In the genomic region with DNA sequence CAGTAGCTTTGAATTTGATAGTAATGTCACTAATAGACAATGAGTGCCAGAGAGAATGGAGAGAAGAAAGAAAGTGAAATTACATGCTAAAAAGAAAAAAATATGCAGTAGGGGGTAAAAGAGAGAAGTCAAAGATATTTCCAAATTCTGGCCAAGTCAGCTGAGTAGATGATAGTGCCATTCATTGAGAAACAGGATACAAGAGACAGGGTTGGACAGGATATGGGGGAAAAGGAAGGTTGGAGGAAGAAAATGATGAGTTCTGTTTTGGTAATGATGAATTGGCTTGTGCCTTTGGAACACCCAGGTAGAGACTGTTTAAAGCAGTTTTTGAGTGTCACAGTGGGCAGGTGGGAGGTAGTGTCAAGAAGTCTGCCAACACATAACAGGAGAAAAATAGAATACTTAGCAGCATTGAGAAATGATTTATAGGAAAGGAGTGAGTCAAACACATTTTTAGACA, we compare ENCODE assay signal across 13 cellular contexts.
A peak's percentile ranks its signal among the peaks of the same experiment; 100 is the strongest.
DNase-seq lines count a peak whose midpoint lies in the region; ATAC-seq and TF ChIP-seq lines count a peak whose summit lies in the region.
"Had no signal": no experiment of that assay in that cellular context is flagged by ENCODE, and none has a peak within 500 bp of the region (broad histone marks: within the 10 kb centered on the region; RNA-seq: fewer than 3 reads in every experiment).

No MANE protein-coding gene starts in this region.

- H3K36me3 ChIP-seq in BLaER1 treated with 17β-estradiol and CSF1 and Interleukin-3, amounts not matched to agents 10 nM and 100 nM, result no peaks in the 10 kb centered on the region
- no peaks in the 10 kb centered on the region for H3K36me3 ChIP-seq in body of pancreas (replicated peaks in 1 of 2; ENCODE audit: insufficient read depth in 1 of 2, low read depth in 2 of 2)
- H3K36me3 ChIP-seq in osteoblast (ENCODE audit: insufficient read depth, low read length), result no peaks in the 10 kb centered on the region

- DNase-seq in NOMO-1 treated with DMSO at 0.1 percent for 48 hours (lab: John Stamatoyannopoulos, UW; ENCODE audit: unreplicated experiment), result peak; percentile 38
- DNase-seq in body of pancreas, result no peak
- no peak for DNase-seq in osteoblast (ENCODE audit: insufficient read length, low spot score, missing footprints)
- no peak for DNase-seq in NCI-H510A treated with DMSO at 0.1 percent for 48 hours (lab: John Stamatoyannopoulos, UW)
- no peak for DNase-seq in NCI-H1436 treated with DMSO at 0.1 percent for 48 hours (lab: John Stamatoyannopoulos, UW)
- DNase-seq in activated naive CD8-positive, alpha-beta T cell treated with anti-CD3 and anti-CD28 coated beads, Interleukin-2, amount 50 U/mL, for 24 hours, result no peak
- DNase-seq in retina, result no peak
- DNase-seq: activated T-cell treated with anti-CD3 and anti-CD28 coated beads, Interleukin-2, amount 50 U/mL, for 24 hours; H7 had no signal

- H3K4me1 ChIP-seq in BLaER1 treated with 17β-estradiol and CSF1 and Interleukin-3, amounts not matched to agents 10 nM and 100 nM, result peaks cover 0 to 48% (median 19%) of the 10 kb centered on the region in 10 experiments; a peak in 13 of 20 replicates
- H3K4me1 ChIP-seq in body of pancreas (peaks cover 54% of the 10 kb centered on the region), osteoblast (ENCODE audit: insufficient read depth, low read length) (peaks cover 41% of the 10 kb centered on the region)

- H4K20me1 ChIP-seq in BLaER1 treated with 17β-estradiol and CSF1 and Interleukin-3, amounts not matched to agents 10 nM and 100 nM, result no peaks in the 10 kb centered on the region
- H4K20me1 ChIP-seq in osteoblast (ENCODE audit: insufficient read depth, low read length), result no peaks in the 10 kb centered on the region

- TF ChIP-seq POLR2A in body of pancreas (IDR thresholded peaks at IDR 0.05), result no peak

- H3K27ac ChIP-seq in BLaER1 treated with 17β-estradiol and CSF1 and Interleukin-3, amounts not matched to agents 10 nM and 100 nM, result no peak overlapping the region
- H3K27ac ChIP-seq in body of pancreas (peak overlapping the region; percentile 35 to 79 (median 67)), osteoblast (ENCODE audit: low read depth, low read length) (peak overlapping the region; percentile 75)

- peak overlapping the region in 6 of 11 experiments; percentile 13 to 77 (median 42); a peak in 10 of 22 replicates for H3K4me2 ChIP-seq in BLaER1 treated with 17β-estradiol and CSF1 and Interleukin-3, amounts not matched to agents 10 nM and 100 nM
- peak overlapping the region; percentile 14 for H3K4me2 ChIP-seq in osteoblast (ENCODE audit: insufficient read depth, low read length)

- intact Hi-C loops in body of pancreas (cut with DNase I), result no loop called here

- H3K9ac ChIP-seq in BLaER1 treated with 17β-estradiol and CSF1 and Interleukin-3, amounts not matched to agents 10 nM and 100 nM, result no peak overlapping the region

- peaks cover 7 to 12% (median 8%) of the 10 kb centered on the region in 11 experiments; a peak in 20 of 22 replicates for H3K9me3 ChIP-seq in BLaER1 treated with 17β-estradiol and CSF1 and Interleukin-3, amounts not matched to agents 10 nM and 100 nM (replicated peaks in 1 of 11)
- H3K9me3 ChIP-seq in body of pancreas (no peaks in the 10 kb centered on the region), osteoblast (ENCODE audit: low read depth, low read length) (no peaks in the 10 kb centered on the region)

- no peak overlapping the region for H3K4me3 Mint-ChIP-seq in activated naive CD8-positive, alpha-beta T cell treated with anti-CD3 and anti-CD28 coated beads, Interleukin-2, amount 50 U/mL, for 24 hours
- H3K4me3 Mint-ChIP-seq: activated CD4-positive, alpha-beta T cell treated with anti-CD3 and anti-CD28 coated beads for 36 hours; activated T-cell treated with anti-CD3 and anti-CD28 coated beads, Interleukin-2, amount 50 U/mL, for 24 hours; dendritic cell treated with granulocyte-macrophage colony-stimulating factor and Interleukin-4, amounts not matched to agents 40 ng/mL and 50 ng/mL, for 4 days; T-helper 1 cell treated with Interleukin-12 subunit alpha and Interleukin-12 subunit beta and Interleukin-4 antibody, amounts not matched to agents 30 μg/mL and 1 μg/mL, for 36 hours had no signal

- H3K27me3 Mint-ChIP-seq in activated naive CD8-positive, alpha-beta T cell treated with anti-CD3 and anti-CD28 coated beads, Interleukin-2, amount 50 U/mL, for 24 hours, result no peaks in the 10 kb centered on the region
- H3K27me3 Mint-ChIP-seq: activated CD4-positive, alpha-beta T cell treated with anti-CD3 and anti-CD28 coated beads for 36 hours; activated T-cell treated with anti-CD3 and anti-CD28 coated beads, Interleukin-2, amount 50 U/mL, for 24 hours; dendritic cell treated with granulocyte-macrophage colony-stimulating factor and Interleukin-4, amounts not matched to agents 40 ng/mL and 50 ng/mL, for 4 days had no signal

- H3K36me3 Mint-ChIP-seq in activated naive CD8-positive, alpha-beta T cell treated with anti-CD3 and anti-CD28 coated beads, Interleukin-2, amount 50 U/mL, for 24 hours (ENCODE audit: low read depth), result no peaks in the 10 kb centered on the region

- no peak for ATAC-seq in body of pancreas
- no peak for ATAC-seq in activated naive CD8-positive, alpha-beta T cell treated with anti-CD3 and anti-CD28 coated beads, Interleukin-2, amount 50 U/mL, for 24 hours

- no peak overlapping the region for H2AFZ ChIP-seq in osteoblast (ENCODE audit: low read length)

- no peaks in the 10 kb centered on the region for H3K9me3 Mint-ChIP-seq in activated naive CD8-positive, alpha-beta T cell treated with anti-CD3 and anti-CD28 coated beads, Interleukin-2, amount 50 U/mL, for 24 hours
- H3K9me3 Mint-ChIP-seq: activated T-cell treated with anti-CD3 and anti-CD28 coated beads, Interleukin-2, amount 50 U/mL, for 24 hours; dendritic cell treated with granulocyte-macrophage colony-stimulating factor and Interleukin-4, amounts not matched to agents 40 ng/mL and 50 ng/mL, for 4 days; T-helper 1 cell treated with Interleukin-12 subunit alpha and Interleukin-12 subunit beta and Interleukin-4 antibody, amounts not matched to agents 30 μg/mL and 1 μg/mL, for 36 hours had no signal

- no peak overlapping the region for H3K4me3 ChIP-seq in BLaER1 treated with 17β-estradiol and CSF1 and Interleukin-3, amounts not matched to agents 10 nM and 100 nM
- H3K4me3 ChIP-seq in body of pancreas, result no peak overlapping the region
- H3K4me3 ChIP-seq in osteoblast (ENCODE audit: insufficient read depth, low read length), result no peak overlapping the region

- no peaks in the 10 kb centered on the region for H3K27me3 ChIP-seq in BLaER1 treated with 17β-estradiol and CSF1 and Interleukin-3, amounts not matched to agents 10 nM and 100 nM
- no peaks in the 10 kb centered on the region for H3K27me3 ChIP-seq in body of pancreas
- H3K27me3 ChIP-seq in osteoblast (ENCODE audit: insufficient read depth, low read length), result no peaks in the 10 kb centered on the region

- H3K27ac Mint-ChIP-seq in activated naive CD8-positive, alpha-beta T cell treated with anti-CD3 and anti-CD28 coated beads, Interleukin-2, amount 50 U/mL, for 24 hours, result no peak overlapping the region
- H3K27ac Mint-ChIP-seq: activated CD4-positive, alpha-beta T cell treated with anti-CD3 and anti-CD28 coated beads for 36 hours; dendritic cell treated with granulocyte-macrophage colony-stimulating factor and Interleukin-4, amounts not matched to agents 40 ng/mL and 50 ng/mL, for 4 days; T-helper 1 cell treated with Interleukin-12 subunit alpha and Interleukin-12 subunit beta and Interleukin-4 antibody, amounts not matched to agents 30 μg/mL and 1 μg/mL, for 36 hours had no signal

- no peak for TF ChIP-seq CTCF in body of pancreas (IDR thresholded peaks at IDR 0.05)
- TF ChIP-seq CTCF in osteoblast (IDR thresholded peaks at IDR 0.05; ENCODE audit: extremely low read depth, low read depth, low read length), result no peak

- H3K79me2 ChIP-seq in osteoblast (ENCODE audit: insufficient read depth, low read length), result no peaks in the 10 kb centered on the region

- peaks cover 9% of the 10 kb centered on the region for H3K4me1 Mint-ChIP-seq in activated naive CD8-positive, alpha-beta T cell treated with anti-CD3 and anti-CD28 coated beads, Interleukin-2, amount 50 U/mL, for 24 hours
- H3K4me1 Mint-ChIP-seq: activated CD4-positive, alpha-beta T cell treated with anti-CD3 and anti-CD28 coated beads for 36 hours had no signal

Comparison
In these comparisons a context has a peak if more than half of its experiments do, and no peak if none do; other contexts are left out.
1. H3K27ac ChIP-seq: peak in body of pancreas (4 of 4) and osteoblast (single experiment); none in BLaER1 treated with 17β-estradiol and CSF1 and Interleukin-3, amounts not matched to agents 10 nM and 100 nM (0 of 11).